Comparison of ENCODE assay signal across 16 cellular contexts in the genomic region with DNA sequence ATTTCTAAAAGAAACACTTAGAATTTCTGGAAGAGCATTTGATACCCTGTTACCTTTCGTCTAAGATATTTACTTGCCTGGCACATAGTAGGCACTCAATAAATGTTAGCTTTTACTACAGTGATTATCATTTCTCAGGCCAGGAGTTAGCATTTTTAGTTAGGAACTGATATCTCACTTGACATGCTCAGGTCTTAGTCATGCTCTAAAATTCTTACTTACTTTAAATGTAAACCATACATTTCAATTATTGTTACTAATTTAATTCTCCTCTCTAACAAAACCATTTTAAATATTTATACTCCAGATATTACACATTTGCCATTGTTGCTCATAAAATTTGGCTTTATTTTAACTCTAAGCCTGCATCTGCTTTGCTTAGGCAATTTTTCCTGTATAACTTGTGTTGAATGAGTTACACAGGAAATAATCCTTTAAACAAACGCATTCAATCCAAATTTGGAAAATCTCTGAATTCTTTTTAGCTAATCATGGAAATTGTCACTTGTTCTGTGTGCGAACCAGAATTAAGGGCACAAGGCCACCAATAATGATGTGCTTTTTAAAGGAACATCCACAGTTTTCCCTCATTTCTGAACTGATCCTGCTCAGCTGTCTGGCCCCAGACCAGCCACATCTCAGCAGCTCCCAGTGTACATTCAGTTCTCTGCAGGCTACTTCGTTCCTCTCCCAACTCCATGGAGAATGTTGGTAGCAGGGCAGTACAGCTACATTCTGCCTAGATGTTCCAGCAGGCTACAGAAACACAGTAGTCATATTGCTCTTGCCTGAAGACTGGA. TPM values are rescaled to one million over a fixed set of nuclear protein-coding genes. Genes with fewer than 3 reads are reported as not detected.
DNase-seq lines count a peak whose midpoint lies in the region; ATAC-seq and TF ChIP-seq lines count a peak whose summit lies in the region.
"Had no signal": no experiment of that assay in that cellular context is flagged by ENCODE, and none has a peak within 500 bp of the region (broad histone marks: within the 10 kb centered on the region; RNA-seq: fewer than 3 reads in every experiment).

No MANE protein-coding gene starts in this region.

- TF ChIP-seq POLR2A in transverse colon (IDR thresholded peaks at IDR 0.05), result no peak

- H3K9ac ChIP-seq in fibroblast of lung (ENCODE audit: insufficient read depth, low read length), result no peak overlapping the region
- H3K9ac ChIP-seq: GM23248 had no signal

- H3K79me2 ChIP-seq in fibroblast of lung (ENCODE audit: control insufficient read depth, insufficient read depth, low read length), result no peaks in the 10 kb centered on the region

- H4K20me1 ChIP-seq in fibroblast of lung (ENCODE audit: control insufficient read depth, extremely low read depth, insufficient read depth, low read length), result no peaks in the 10 kb centered on the region

- no peak for TF ChIP-seq CTCF in fibroblast of lung (conservative IDR thresholded peaks at IDR 0.05 in 1 of 2, IDR thresholded peaks at IDR 0.05 in 1 of 2; ENCODE audit: low read depth in 1 of 2, low read length in 2 of 2)
- no peak for TF ChIP-seq CTCF in transverse colon (IDR thresholded peaks at IDR 0.05)

- no peaks in the 10 kb centered on the region for H3K9me3 ChIP-seq in SJSA1 (replicated peaks)
- no peaks in the 10 kb centered on the region for H3K9me3 ChIP-seq in fibroblast of lung (ENCODE audit: control insufficient read depth, insufficient read depth, low read depth, low read length)
- H3K9me3 ChIP-seq in transverse colon, result no peaks in the 10 kb centered on the region

- ATAC-seq in GM21526 (IDR thresholded peaks at IDR 0.05; ENCODE audit: low FRiP score, unreplicated experiment), result no peak
- ATAC-seq: activated CD4-positive, alpha-beta T cell treated with anti-CD3 and anti-CD28 coated beads for 36 hours; activated CD8-positive, alpha-beta memory T cell treated with anti-CD3 and anti-CD28 coated beads, Interleukin-2, amount 10 ng/mL, durations not matched to agents 7 days and 5 days; Panc1 had no signal

- no peaks in the 10 kb centered on the region; the same call in 1 of the 2 replicates for H3K36me3 ChIP-seq in SJSA1
- H3K36me3 ChIP-seq in fibroblast of lung (ENCODE audit: control insufficient read depth, insufficient read depth, low read length), result no peaks in the 10 kb centered on the region
- no peaks in the 10 kb centered on the region for H3K36me3 ChIP-seq in transverse colon
- H3K36me3 ChIP-seq: cardiac muscle cell had no signal

- no peaks in the 10 kb centered on the region for H3K27me3 ChIP-seq in SJSA1 (replicated peaks)
- no peaks in the 10 kb centered on the region for H3K27me3 ChIP-seq in fibroblast of lung (ENCODE audit: control insufficient read depth, insufficient read depth, low read length)
- H3K27me3 ChIP-seq in transverse colon, result peaks cover 4% of the 10 kb centered on the region
- H3K27me3 ChIP-seq: cardiac muscle cell had no signal

- DNase-seq in SJSA1 (ENCODE audit: low read depth in 1 of 2, low spot score in 2 of 2) (peak in 1 of 2 experiments; percentile 18), fibroblast of lung (ENCODE audit: low read depth in 2 of 2) (peak in 1 of 2 donors; percentile 60), mucosa of gallbladder (ENCODE audit: low spot score) (peak; percentile 36), transverse colon (no peak), NK-92 (lab: John Stamatoyannopoulos, UW; ENCODE audit: unreplicated experiment) (no peak), nucleus accumbens (lab: John Stamatoyannopoulos, UW) (no peak), NCI-H2227 treated with DMSO at 0.1 percent for 48 hours (lab: John Stamatoyannopoulos, UW) (no peak)
- DNase-seq: activated CD4-positive, alpha-beta T cell treated with anti-CD3 and anti-CD28 coated beads for 36 hours; activated CD8-positive, alpha-beta memory T cell treated with anti-CD3 and anti-CD28 coated beads, Interleukin-2, amount 10 ng/mL, durations not matched to agents 7 days and 5 days; GM23248; NCI-H1436 treated with DMSO at 0.1 percent for 48 hours; NCI-H2171 treated with DMSO at 0.1 percent for 48 hours; substantia nigra had no signal

- H3K4me2 ChIP-seq in fibroblast of lung (ENCODE audit: extremely low read depth, insufficient read depth, low read length), result peak overlapping the region; percentile 70

- no peak for TF ChIP-seq EP300 in transverse colon (IDR thresholded peaks at IDR 0.05; ENCODE audit: low read depth)

- H3K4me1 ChIP-seq in SJSA1 (replicated peaks) (peaks cover 28% of the 10 kb centered on the region), fibroblast of lung (ENCODE audit: control insufficient read depth, extremely low read depth, insufficient read depth, low read length) (peaks cover 4% of the 10 kb centered on the region), transverse colon (peaks cover 0 to 23% (median 7%) of the 10 kb centered on the region in 4 donors)

- H3K27ac ChIP-seq in SJSA1 (peak overlapping the region; percentile 5; the same call in 1 of the 2 replicates), fibroblast of lung (ENCODE audit: insufficient read depth, low read length) (peak overlapping the region; percentile 42), transverse colon (peak overlapping the region; percentile 45 to 71 (median 59))
- H3K27ac ChIP-seq: cardiac muscle cell, GM23248 had no signal

- 74 to 89% methylated on average over 3 to 4 of the region's 4 CpGs for WGBS in transverse colon (ENCODE audit: low coverage in 1 of 2), 2 donors

- H3K4me3 ChIP-seq in SJSA1 (no peak overlapping the region), fibroblast of lung (replicated peaks in 1 of 4; ENCODE audit: control extremely low read depth in 1 of 4, insufficient read depth in 1 of 4, low read depth in 3 of 4, low read length in 4 of 4) (no peak overlapping the region), transverse colon (no peak overlapping the region)
- H3K4me3 ChIP-seq: cardiac muscle cell, GM23248 had no signal

- peak overlapping the region; percentile 65 for H2AFZ ChIP-seq in fibroblast of lung (ENCODE audit: low read length)
- H2AFZ ChIP-seq: GM23248 had no signal

- in situ Hi-C loops in transverse colon (cut with MboI; ENCODE audit: low pct_ligation_motif_present in 1 of 4, low pct_unique_long_range_greater_than_20kb in 1 of 4, low sequenced_read_pairs in 3 of 4), result no loop called here

- intact Hi-C loops in transverse colon (cut with DNase I; ENCODE audit: low total_unique reads), result no loop called here

RNA-seq across cellular contexts. Expression of gene NIBAN1, which starts 15.6 kb away (rescaled TPM):
- total RNA-seq in SJSA1 (2014; rRNA removed; shearing (Covaris generic)), result 45.1 and 51.8 TPM in 2 replicates
- total RNA-seq in fibroblast of lung (91.7 and 122 TPM in 2 replicates), mucosa of gallbladder (129 TPM), transverse colon (10 to 100 TPM; 22.7 to 38.7 (median 31.7) TPM)
- 11.9 and 31.3 TPM in 2 replicates for polyA plus RNA-seq in fibroblast of lung
- 14.8 and 31.6 TPM in 2 replicates for polyA plus RNA-seq in fibroblast of lung (2012)
- polyA minus RNA-seq in fibroblast of lung (ENCODE audit: low replicate concordance), result 10.6 and 30.2 TPM in 2 replicates

Comparison
In these comparisons a context has a peak if more than half of its experiments do, and no peak if none do; other contexts are left out.
1. H3K27ac ChIP-seq: peak in every context shown above with its lines; median percentile 59 in transverse colon; 42 in fibroblast of lung; 5 in SJSA1.